In genomic region chr10:112827951-112828350, GRCh38 we compare ENCODE assay signal across 24 cellular contexts.
"Had no signal": no experiment of that assay in that cellular context is flagged by ENCODE, and none has a peak within 500 bp of the region (broad histone marks: within the 10 kb centered on the region; RNA-seq: fewer than 3 reads in every experiment).

No MANE protein-coding gene starts in this region.

- H3K27ac ChIP-seq: cardiac muscle cell, gastroesophageal sphincter, transverse colon, uterus had no signal

- DNase-seq: activated CD4-positive, alpha-beta T cell treated with anti-CD3 and anti-CD28 coated beads for 4 hours; activated CD4-positive, alpha-beta T cell treated with anti-CD3 and anti-CD28 coated beads, Interleukin-2, amount 50 U/mL, for 48 hours; activated CD4-positive, CD25-positive, alpha-beta regulatory T cell; activated CD8-positive, alpha-beta memory T cell treated with anti-CD3 and anti-CD28 coated beads, Interleukin-2, amount 50 U/mL, for 48 hours; activated naive CD4-positive, alpha-beta T cell treated with Interleukin-2 at 50 U/mL for 16 hours; activated naive CD8-positive, alpha-beta T cell treated with anti-CD3 and anti-CD28 coated beads for 36 hours; activated T-cell treated with anti-CD3 and anti-CD28 coated beads, Interleukin-2, amount 50 U/mL, for 4 hours; erythroblast; head of caudate nucleus; hypothalamus; naive thymus-derived CD4-positive, alpha-beta T cell; small intestine; stimulated activated CD4-positive, alpha-beta T cell treated with anti-CD3 and anti-CD28 coated beads, Interleukin-15, amount 100 ng/mL, for 24 hours; stimulated activated CD4-positive, alpha-beta T cell treated with anti-CD3 and anti-CD28 coated beads, Interleukin-2, amount 100 ng/mL, for 48 hours; stimulated activated CD8-positive, alpha-beta memory T cell treated with anti-CD3 and anti-CD28 coated beads, Interleukin-4, amount 100 ng/mL, for 48 hours; stimulated activated naive B cell treated with anti-CD40 and anti-IgM and Interleukin-4, amounts not matched to agents 10 μg/mL and 1 μg/mL and 100 μg/mL, for 72 hours; T-helper 17 cell; transverse colon; uterus had no signal

- H3K4me3 ChIP-seq: cardiac muscle cell, gastroesophageal sphincter, lung, transverse colon, uterus had no signal

- H3K4me1 ChIP-seq: gastroesophageal sphincter, transverse colon, uterus had no signal

- H3K9me3 ChIP-seq: gastroesophageal sphincter, transverse colon, uterus had no signal

- ATAC-seq: activated T-cell treated with anti-CD3 and anti-CD28 coated beads, Interleukin-2, amount 50 U/mL, for 4 hours; gastroesophageal sphincter; left lobe of liver; naive thymus-derived CD4-positive, alpha-beta T cell; sciatic nerve; stimulated activated naive B cell treated with anti-CD40 and anti-IgM and Interleukin-4, amounts not matched to agents 10 μg/mL and 1 μg/mL and 100 μg/mL, for 72 hours; T-helper 17 cell had no signal

- H3K27me3 ChIP-seq: cardiac muscle cell, gastroesophageal sphincter, transverse colon, uterus had no signal

- H3K36me3 ChIP-seq: cardiac muscle cell, gastroesophageal sphincter, transverse colon, uterus had no signal

- FAIRE-seq: small intestine had no signal
